In the genomic region with DNA sequence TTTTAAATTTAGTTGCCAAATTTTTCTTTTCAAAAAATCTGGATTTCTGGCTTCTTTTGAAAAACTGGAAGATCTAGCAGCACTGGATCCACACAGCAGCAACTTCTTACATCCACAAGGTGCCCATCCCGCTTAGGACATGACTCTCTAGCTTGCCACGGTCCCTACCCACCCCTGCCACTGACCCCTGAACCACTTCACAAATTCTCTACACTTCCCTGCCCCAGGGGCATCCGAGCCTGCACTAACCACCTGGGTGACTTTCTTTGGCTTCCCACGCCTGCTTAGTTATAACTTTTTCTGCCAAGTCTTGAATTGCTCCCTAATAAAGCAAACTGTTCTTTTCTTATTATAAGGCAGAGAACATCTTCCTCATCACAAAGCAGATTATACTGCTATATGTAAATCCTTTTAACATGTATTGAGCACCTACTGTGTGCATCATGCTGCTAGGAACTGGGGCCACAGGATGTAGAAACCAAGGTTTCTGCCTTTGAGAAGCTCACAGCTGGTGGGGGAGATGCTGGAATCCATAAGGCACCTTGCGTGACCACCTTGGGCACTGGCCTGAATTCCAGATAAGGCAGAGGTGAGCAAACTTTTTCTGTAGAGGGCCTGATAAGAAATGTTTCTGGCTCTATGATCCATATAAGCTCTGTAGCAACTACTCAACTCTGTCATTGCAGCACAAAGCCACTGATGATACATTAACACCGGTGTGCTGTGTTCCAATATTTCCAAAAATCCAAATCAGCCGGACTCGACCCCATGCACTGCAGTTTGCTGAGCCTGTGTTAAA, we compare ENCODE assay signal across 18 cellular contexts. TPM values are rescaled to one million over a fixed set of nuclear protein-coding genes. Genes with fewer than 3 reads are reported as not detected.
DNase-seq lines count a peak whose midpoint lies in the region; ATAC-seq and TF ChIP-seq lines count a peak whose summit lies in the region.
"Had no signal": no experiment of that assay in that cellular context is flagged by ENCODE, and none has a peak within 500 bp of the region (broad histone marks: within the 10 kb centered on the region; RNA-seq: fewer than 3 reads in every experiment).

No MANE protein-coding gene starts in this region.

- H3K36me3 ChIP-seq in esophagus squamous epithelium (peaks cover 4 to 97% (median 8%) of the 10 kb centered on the region in 3 donors), sigmoid colon (peaks cover 4 to 58% (median 34%) of the 10 kb centered on the region in 4 donors)

- ATAC-seq in activated naive CD4-positive, alpha-beta T cell treated with anti-CD3 and anti-CD28 coated beads, Interleukin-2, amount 50 U/mL, for 72 hours, result no peak
- ATAC-seq in GM19455 (IDR thresholded peaks at IDR 0.05; ENCODE audit: unreplicated experiment) (no peak), GM21723 (IDR thresholded peaks at IDR 0.05; ENCODE audit: unreplicated experiment) (no peak)
- ATAC-seq: left cardiac atrium, Right ventricle myocardium inferior had no signal

- no peak overlapping the region for H3K56ac ChIP-seq in H9 (ENCODE audit: insufficient read length, low read depth, low read length)

- H3K27ac ChIP-seq in H9 (ENCODE audit: insufficient read length, low read depth, low read length), result no peak overlapping the region
- peak overlapping the region in 3 of 4 donors; percentile 16 to 79 (median 71) for H3K27ac ChIP-seq in esophagus squamous epithelium
- peak overlapping the region; percentile 98 to 100 (median 100) for H3K27ac ChIP-seq in sigmoid colon

- no peaks in the 10 kb centered on the region for H3K27me3 ChIP-seq in H9 (ENCODE audit: insufficient read depth, low read length)
- H3K27me3 ChIP-seq in esophagus squamous epithelium, result no peaks in the 10 kb centered on the region
- no peaks in the 10 kb centered on the region for H3K27me3 ChIP-seq in sigmoid colon

- no peak overlapping the region for H2BK120ac ChIP-seq in H9 (ENCODE audit: low read depth, low read length, poor library complexity, severe bottlenecking)

- no peak overlapping the region for H3K18ac ChIP-seq in H9 (ENCODE audit: insufficient read length, low read depth, low read length)

- H3K9me3 ChIP-seq in H9 (ENCODE audit: control insufficient read depth, low read depth, low read length) (no peaks in the 10 kb centered on the region), esophagus squamous epithelium (no peaks in the 10 kb centered on the region), sigmoid colon (no peaks in the 10 kb centered on the region)

- no peak overlapping the region for H2BK15ac ChIP-seq in H9 (ENCODE audit: low read depth, low read length)

- H3K4me2 ChIP-seq in H9 (ENCODE audit: insufficient read depth, insufficient read length, low read length), result no peak overlapping the region

- no peak overlapping the region for H3K9ac ChIP-seq in H9 (ENCODE audit: extremely low read depth, insufficient read length, low read length)

- no peak overlapping the region for H2AK5ac ChIP-seq in H9 (ENCODE audit: insufficient read length, low read length)

- no peak for DNase-seq in H9
- DNase-seq in activated naive CD4-positive, alpha-beta T cell treated with anti-CD3 and anti-CD28 coated beads, Interleukin-2, amount 50 U/mL, for 72 hours (ENCODE audit: low spot score in 2 of 2), result no peak
- no peak for DNase-seq in esophagus squamous epithelium (lab: John Stamatoyannopoulos, UW)
- no peak for DNase-seq in sigmoid colon
- DNase-seq in NCI-H2029 (lab: John Stamatoyannopoulos, UW), result no peak
- DNase-seq: activated CD8-positive, alpha-beta memory T cell treated with anti-CD3 and anti-CD28 coated beads, Interleukin-2, amount 50 U/mL, for 48 hours; central memory CD4-positive, alpha-beta T cell; DMS 273 treated with DMSO at 0.1 percent for 48 hours; foreskin fibroblast; left cardiac atrium; midbrain; NCI-H524 treated with DMSO at 0.1 percent for 48 hours; occipital lobe; stimulated activated CD4-positive, alpha-beta T cell treated with anti-CD3 and anti-CD28 coated beads, Interleukin-4, amount 100 ng/mL, for 1 hour had no signal

- H3K4me1 Mint-ChIP-seq in H9, result peaks cover 36 to 40% of the 10 kb centered on the region in 2 experiments
- H3K4me1 Mint-ChIP-seq: B cell had no signal

- H3K27me3 Mint-ChIP-seq in H9 (ENCODE audit: low read depth), result no peaks in the 10 kb centered on the region

- intact Hi-C loops in esophagus squamous epithelium (cut with DNase I), result no loop called here
- intact Hi-C loops in sigmoid colon (cut with DNase I), result no loop called here

- H3K4me3 Mint-ChIP-seq in H9, result no peak overlapping the region
- H3K4me3 Mint-ChIP-seq: B cell had no signal

- no peak overlapping the region for H2BK20ac ChIP-seq in H9 (ENCODE audit: low read depth, low read length, poor library complexity, severe bottlenecking)

- TF ChIP-seq EP300 in sigmoid colon (IDR thresholded peaks at IDR 0.05), result no peak

- TF ChIP-seq CTCF in H9 (conservative IDR thresholded peaks at IDR 0.05), result no peak
- TF ChIP-seq CTCF in esophagus squamous epithelium (IDR thresholded peaks at IDR 0.05), result no peak
- no peak for TF ChIP-seq CTCF in sigmoid colon (IDR thresholded peaks at IDR 0.05)

- peaks cover 6% of the 10 kb centered on the region for H3K79me1 ChIP-seq in H9 (ENCODE audit: insufficient read depth, low read depth, low read length, poor library complexity, severe bottlenecking)

- no peaks in the 10 kb centered on the region; the same call in 1 of the 2 replicates for H3K79me2 ChIP-seq in H9 (ENCODE audit: insufficient read depth, low read length)

- H3K9me3 Mint-ChIP-seq in H9, result no peaks in the 10 kb centered on the region
- H3K9me3 Mint-ChIP-seq in activated naive CD4-positive, alpha-beta T cell treated with anti-CD3 and anti-CD28 coated beads, Interleukin-2, amount 50 U/mL, for 72 hours, result no peaks in the 10 kb centered on the region

- H2BK5ac ChIP-seq in H9 (ENCODE audit: insufficient read length, low read length), result no peak overlapping the region

- no peak overlapping the region for H3K23ac ChIP-seq in H9 (ENCODE audit: insufficient read length, low read depth, low read length)

- H3K4me3 ChIP-seq in esophagus squamous epithelium (no peak overlapping the region), sigmoid colon (no peak overlapping the region)

- no peak overlapping the region for H3K14ac ChIP-seq in H9 (ENCODE audit: insufficient read depth, low read length)

- WGBS in H9 (ENCODE audit: extremely low coverage, insufficient read length, low lambda C conversion rate), result no CpG with 5 or more reads among the region's 8 CpGs
- WGBS in esophagus squamous epithelium, 2 donors, result 69 to 83% methylated on average over 7 to 8 of the region's 8 CpGs
- whole genome bisulfite sequencing in sigmoid colon, 2 donors, result 89 to 90% methylated on average over 8 of the region's 8 CpGs

- H2AFZ ChIP-seq in H9 (ENCODE audit: low read length), result no peak overlapping the region

- no peaks in the 10 kb centered on the region for H3K23me2 ChIP-seq in H9 (ENCODE audit: insufficient read length, low read depth, low read length, poor library complexity, severe bottlenecking)

- H3K4ac ChIP-seq in H9 (ENCODE audit: low read depth, low read length), result no peak overlapping the region

- peaks cover 51 to 82% (median 72%) of the 10 kb centered on the region in 3 experiments for H3K36me3 Mint-ChIP-seq in H9 (ENCODE audit: insufficient read depth in 1 of 3, low read depth in 3 of 3)
- peaks cover 14 to 36% of the 10 kb centered on the region in 2 donors for H3K36me3 Mint-ChIP-seq in activated naive CD4-positive, alpha-beta T cell treated with anti-CD3 and anti-CD28 coated beads, Interleukin-2, amount 50 U/mL, for 72 hours

- no peak overlapping the region for H4K8ac ChIP-seq in H9 (replicated peaks; ENCODE audit: insufficient read length, low read depth, low read length)

- H4K5ac ChIP-seq in H9 (ENCODE audit: insufficient read length, low read depth, low read length), result no peak overlapping the region

- peak overlapping the region in 2 of 3 experiments; percentile 41 to 76; a peak in 1 of 7 replicates for H3K27ac Mint-ChIP-seq in H9
- peak overlapping the region; percentile 25 to 68 for H3K27ac Mint-ChIP-seq in activated naive CD4-positive, alpha-beta T cell treated with anti-CD3 and anti-CD28 coated beads, Interleukin-2, amount 50 U/mL, for 72 hours
- H3K27ac Mint-ChIP-seq: B cell had no signal

- TF ChIP-seq POLR2A in esophagus squamous epithelium (IDR thresholded peaks at IDR 0.05) (no peak), sigmoid colon (IDR thresholded peaks at IDR 0.05) (no peak)

- H2BK12ac ChIP-seq in H9 (ENCODE audit: insufficient read length, low read depth, low read length), result no peak overlapping the region

- H4K91ac ChIP-seq in H9 (ENCODE audit: insufficient read length, low read depth, low read length), result no peak overlapping the region

- H3K4me1 ChIP-seq in H9 (ENCODE audit: insufficient read depth, low read length) (peaks cover 5% of the 10 kb centered on the region; the same call in 1 of the 2 replicates), esophagus squamous epithelium (peaks cover 3 to 36% (median 10%) of the 10 kb centered on the region in 3 donors), sigmoid colon (peaks cover 0 to 100% (median 96%) of the 10 kb centered on the region in 4 donors)

- no peaks in the 10 kb centered on the region for H4K20me1 ChIP-seq in H9 (ENCODE audit: control insufficient read depth, insufficient read depth, insufficient read length)

- H3T11ph ChIP-seq in H9 (ENCODE audit: low read length), result no peak overlapping the region

RNA-seq across cellular contexts. Expression of a gene that starts 59.8 kb away (rescaled TPM):
- total RNA-seq in H9 (2021), result 218 and 219 TPM in 2 replicates
- total RNA-seq in activated naive CD4-positive, alpha-beta T cell treated with anti-CD3 and anti-CD28 coated beads, Interleukin-2, amount 50 U/mL, for 72 hours, result 100 to 1,000 TPM; 106 to 120 TPM
- 100 to 1,000 TPM; 118 to 145 (median 131) TPM for total RNA-seq in esophagus squamous epithelium
- total RNA-seq in sigmoid colon, result 1,000 to 10,000 TPM in 1 of 4 donors, 100 to 1,000 TPM in 3; 372 to 1,069 (median 688) TPM
- polyA plus RNA-seq in sigmoid colon, result 10 to 100 TPM; 20.1 to 98.1 (median 24.0) TPM
